Comparison of ENCODE assay signal across 8 cellular contexts in the genomic region with DNA sequence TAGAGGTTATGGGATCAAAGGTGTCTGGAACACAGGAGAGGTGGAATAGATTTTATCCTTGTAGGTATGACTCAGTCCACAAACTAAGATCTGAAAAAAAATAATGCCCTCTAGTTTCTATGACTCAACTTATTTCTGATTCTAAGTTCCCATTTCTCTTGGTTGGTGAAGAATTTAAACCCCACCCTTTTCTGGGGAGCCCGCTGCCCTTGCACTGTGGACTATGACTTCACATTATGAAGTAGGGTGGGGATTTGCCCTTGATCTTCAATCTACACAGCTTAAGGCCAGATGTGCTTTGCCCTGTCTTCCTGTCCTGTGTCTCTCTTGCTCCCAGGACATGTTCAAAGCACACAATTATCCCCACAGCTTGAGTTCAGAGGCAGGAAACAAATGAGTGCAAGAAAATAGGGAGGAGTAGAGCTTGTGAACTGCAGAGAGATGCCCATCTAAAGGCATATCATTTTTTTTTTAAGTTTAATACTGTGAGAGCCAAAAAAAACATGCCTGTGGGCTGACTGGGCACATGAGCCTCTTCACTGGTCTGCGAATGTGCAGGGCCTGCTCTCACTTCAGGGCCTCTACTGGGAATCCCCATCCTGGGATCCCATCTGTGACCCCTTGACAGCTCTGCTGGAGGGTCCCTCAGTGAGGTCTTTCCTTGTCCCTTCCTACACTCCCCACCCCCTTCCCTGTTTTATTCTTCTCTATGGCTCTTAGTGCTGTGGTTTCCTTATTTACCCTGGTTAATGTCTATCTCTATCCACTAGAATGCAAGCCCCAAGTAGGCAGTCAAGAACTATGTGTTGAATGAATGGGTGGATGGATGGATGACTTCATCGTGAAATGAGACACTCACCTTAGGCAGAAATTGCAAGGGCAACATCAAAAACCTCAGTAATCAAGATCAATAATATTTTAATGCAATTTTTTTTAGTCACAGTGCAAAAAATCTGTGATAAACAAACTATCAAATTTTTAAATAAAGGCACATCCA.
DNase-seq lines count a peak whose midpoint lies in the region; ATAC-seq and TF ChIP-seq lines count a peak whose summit lies in the region.

No MANE protein-coding gene starts in this region.

- no peaks in the 10 kb centered on the region for H3K9me3 ChIP-seq in DND-41 (ENCODE audit: insufficient read depth, low read length, severe bottlenecking)
- no peaks in the 10 kb centered on the region for H3K9me3 ChIP-seq in ovary

- TF ChIP-seq POLR2A in ovary (IDR thresholded peaks at IDR 0.05), result no peak

- no peak for ATAC-seq in DND-41 (ENCODE audit: insufficient read depth, low read depth)

- 80 to 86% (median 81%) methylated on average over 3 of the region's 3 CpGs for WGBS in ovary, 3 donors

- H3K4me1 ChIP-seq in DND-41 (ENCODE audit: insufficient read depth, low read length) (peaks cover 50% of the 10 kb centered on the region), ovary (ENCODE audit: insufficient read depth) (no peaks in the 10 kb centered on the region)

- H3K27me3 ChIP-seq in DND-41 (ENCODE audit: insufficient read depth, low read length, poor library complexity) (no peaks in the 10 kb centered on the region), brain microvascular endothelial cell (replicated peaks) (no peaks in the 10 kb centered on the region), ovary (no peaks in the 10 kb centered on the region)

- no peaks in the 10 kb centered on the region for H4K20me1 ChIP-seq in DND-41 (ENCODE audit: insufficient read depth, low read length)

- H3K36me3 ChIP-seq in DND-41 (ENCODE audit: insufficient read depth, low read length), result no peaks in the 10 kb centered on the region; the same call in 1 of the 2 replicates
- no peaks in the 10 kb centered on the region for H3K36me3 ChIP-seq in brain microvascular endothelial cell (replicated peaks)
- H3K36me3 ChIP-seq in ovary, result no peaks in the 10 kb centered on the region

- intact Hi-C loops in ovary (cut with DNase I), result no loop called here

- H3K4me3 ChIP-seq in DND-41 (ENCODE audit: low read depth in 1 of 2, low read length in 2 of 2), result no peak overlapping the region
- no peak overlapping the region for H3K4me3 ChIP-seq in brain microvascular endothelial cell (ENCODE audit: low read depth, low read length)
- no peak overlapping the region for H3K4me3 ChIP-seq in ovary

- DNase-seq in DND-41, result no peak
- DNase-seq in HCEC 1CT, result peak; percentile 93
- peak; percentile 89 for DNase-seq in NOMO-1 treated with DMSO at 0.1 percent for 48 hours (lab: John Stamatoyannopoulos, UW; ENCODE audit: unreplicated experiment)
- DNase-seq in brain microvascular endothelial cell, result peak; percentile 81
- peak; percentile 97 for DNase-seq in renal cortical epithelial cell (ENCODE audit: low read depth)
- DNase-seq in KG1 (lab: John Stamatoyannopoulos, UW), result no peak
- no peak for DNase-seq in ovary
- DNase-seq in HuH-7 (ENCODE audit: low spot score), result no peak

- no peaks in the 10 kb centered on the region for H3K79me2 ChIP-seq in DND-41 (ENCODE audit: insufficient read depth, low read length)

- in situ Hi-C loops in brain microvascular endothelial cell (cut with HindIII; ENCODE audit: low pct_ligation_motif_present, low sequenced_read_pairs), result no loop called here

- no peak for TF ChIP-seq EP300 in ovary (IDR thresholded peaks at IDR 0.05)

- TF ChIP-seq CTCF in DND-41 (IDR thresholded peaks at IDR 0.05; ENCODE audit: borderline replicate concordance, extremely low read depth, low read length, poor library complexity, severe bottlenecking), result no peak
- TF ChIP-seq CTCF in brain microvascular endothelial cell (IDR thresholded peaks at IDR 0.05; ENCODE audit: low read depth, low read length, missing control alignments), result no peak
- no peak for TF ChIP-seq CTCF in ovary (IDR thresholded peaks at IDR 0.05)

- no peak overlapping the region for H3K9ac ChIP-seq in DND-41 (ENCODE audit: low read depth, low read length)

- no peak overlapping the region for H2AFZ ChIP-seq in DND-41 (ENCODE audit: low read depth, low read length)

- no peak overlapping the region for H3K4me2 ChIP-seq in DND-41 (ENCODE audit: insufficient read depth, low read length)

- H3K27ac ChIP-seq in DND-41 (ENCODE audit: low read length) (peak overlapping the region; percentile 22; the same call in 1 of the 2 replicates), brain microvascular endothelial cell (peak overlapping the region; percentile 88), ovary (no peak overlapping the region)

Comparison
In these comparisons a context has a peak if more than half of its experiments do, and no peak if none do; other contexts are left out.
1. DNase-seq: peak in HCEC 1CT (single experiment), NOMO-1 treated with DMSO at 0.1 percent for 48 hours (single experiment), brain microvascular endothelial cell (single experiment) and renal cortical epithelial cell (single experiment); none in DND-41 (single experiment), KG1 (single experiment), ovary (0 of 5) and HuH-7 (single experiment).
2. H3K27ac ChIP-seq: peak in DND-41 (single experiment) and brain microvascular endothelial cell (single experiment); none in ovary (0 of 2).